In genomic region chr2:69902213-69902922, GRCh38 we compare ENCODE assay signal across 10 cellular contexts. TPM values are rescaled to one million over a fixed set of nuclear protein-coding genes. Genes with fewer than 3 reads are reported as not detected.
A peak's percentile ranks its signal among the peaks of the same experiment; 100 is the strongest.
DNase-seq lines count a peak whose midpoint lies in the region; ATAC-seq, FAIRE-seq and TF ChIP-seq lines count a peak whose summit lies in the region.
"Had no signal": no experiment of that assay in that cellular context is flagged by ENCODE, and none has a peak within 500 bp of the region (broad histone marks: within the 10 kb centered on the region; RNA-seq: fewer than 3 reads in every experiment).

No MANE protein-coding gene starts in this region.

- no peaks in the 10 kb centered on the region for H3K27me3 ChIP-seq in H1 (replicated peaks in 1 of 4; ENCODE audit: control insufficient read depth in 3 of 4, extremely low read depth in 1 of 4, insufficient read depth in 3 of 4, low read length in 3 of 4)

- no peak for TF ChIP-seq EP300 in H1 (IDR thresholded peaks at IDR 0.05; ENCODE audit: borderline replicate concordance in 1 of 2, low read depth in 2 of 2, low read length in 2 of 2)

- H3K18ac ChIP-seq in H1 (ENCODE audit: extremely low read depth, low read length): no peak overlapping the region

- H3K14ac ChIP-seq in H1 (ENCODE audit: insufficient read length): no peak overlapping the region

- H4K20me1 ChIP-seq in H1 (replicated peaks in 1 of 2; ENCODE audit: control insufficient read depth in 1 of 2, insufficient read depth in 2 of 2, low read length in 2 of 2): peaks cover 0 to 1% of the 10 kb centered on the region in 2 experiments

- peak; percentile 2 for DNase-seq in activated CD4-positive, alpha-beta T cell treated with anti-CD3 and anti-CD28 coated beads, Interleukin-2, amount 50 U/mL, for 1 hour
- no peak for DNase-seq in activated CD4-positive, alpha-beta T cell treated with anti-CD3 and anti-CD28 coated beads for 4 hours
- DNase-seq in SKM-1 treated with dmso at 0.1 percent for 144 hours (lab: John Stamatoyannopoulos, UW; ENCODE audit: unreplicated experiment) (peak; percentile 96), H1 (ENCODE audit: low read depth in 1 of 2, low spot score in 2 of 2) (no peak), HUDEP-2 (lab: John Stamatoyannopoulos, UW; ENCODE audit: unreplicated experiment in 76 of 76) (no peak), NCI-H2107 treated with DMSO at 0.1 percent for 48 hours (lab: John Stamatoyannopoulos, UW; ENCODE audit: unreplicated experiment) (no peak), DMS79 (lab: John Stamatoyannopoulos, UW) (no peak)
- no peak for DNase-seq in stimulated activated naive CD8-positive, alpha-beta T cell treated with anti-CD3 and anti-CD28 coated beads, Interleukin-15, amount 100 ng/mL, for 72 hours
- DNase-seq: NK-92 treated with Interleukin-12 subunit alpha and Interleukin-12 subunit beta, amount 100 ng/mL, for 24 hours had no signal

- H3K23me2 ChIP-seq in H1 (ENCODE audit: low read depth, low read length): peaks cover 3% of the 10 kb centered on the region; the same call in 1 of the 2 replicates

- H2BK12ac ChIP-seq in H1 (ENCODE audit: low read depth, low read length): no peak overlapping the region

- no peaks in the 10 kb centered on the region for H3K9me3 ChIP-seq in H1 (ENCODE audit: insufficient read depth in 2 of 2, low read depth in 1 of 2, low read length in 1 of 2)

- FAIRE-seq in H1 (lab: Jason Lieb, UNC): no peak
- FAIRE-seq: endometrium had no signal

- H2BK20ac ChIP-seq in H1 (ENCODE audit: low read length): no peak overlapping the region

- no peak overlapping the region for H3K4me2 ChIP-seq in H1 (ENCODE audit: insufficient read depth in 1 of 2, low read depth in 2 of 2, low read length in 2 of 2)

- TF ChIP-seq POLR2A in H1 (IDR thresholded peaks at IDR 0.05; ENCODE audit: control extremely low read depth in 1 of 2, low read depth in 2 of 2, low read length in 2 of 2): no peak

- no peak overlapping the region for H3K56ac ChIP-seq in H1 (replicated peaks; ENCODE audit: insufficient read length, low read depth, low read length)

- TF ChIP-seq CTCF in H1 (IDR thresholded peaks at IDR 0.05; ENCODE audit: control extremely low read depth in 1 of 3, insufficient read depth in 1 of 3, low read depth in 1 of 3, low read length in 3 of 3): no peak

- H2BK120ac ChIP-seq in H1 (replicated peaks; ENCODE audit: low read depth, low read length): no peak overlapping the region

- H3K4ac ChIP-seq in H1 (replicated peaks; ENCODE audit: insufficient read length, low read depth, low read length): no peak overlapping the region

- H3K27ac ChIP-seq in H1 (ENCODE audit: low read depth, low read length): no peak overlapping the region

- H3K4me1 ChIP-seq in H1 (replicated peaks in 1 of 4; ENCODE audit: control insufficient read depth in 3 of 4, insufficient read depth in 4 of 4, low read length in 3 of 4): no peaks in the 10 kb centered on the region

- H3K27me3 Mint-ChIP-seq in stimulated activated naive CD8-positive, alpha-beta T cell treated with anti-CD3 and anti-CD28 coated beads, Interleukin-15, amount 100 ng/mL, for 72 hours: no peaks in the 10 kb centered on the region

- TF ChIP-seq RAD21 in H1 (IDR thresholded peaks at IDR 0.05 in 1 of 2, conservative IDR thresholded peaks at IDR 0.05 in 1 of 2; ENCODE audit: low read depth in 2 of 2, low read length in 2 of 2): no peak

- ATAC-seq in stimulated activated naive CD8-positive, alpha-beta T cell treated with anti-CD3 and anti-CD28 coated beads, Interleukin-15, amount 100 ng/mL, for 72 hours: no peak

- H2BK5ac ChIP-seq in H1 (ENCODE audit: low read depth, low read length): peak overlapping the region; percentile 66; the same call in 1 of the 2 replicates

- no peak overlapping the region for H2AK5ac ChIP-seq in H1 (ENCODE audit: low read depth, low read length)

- peak overlapping the region; percentile 82 to 89 for H3K4me3 Mint-ChIP-seq in stimulated activated naive CD8-positive, alpha-beta T cell treated with anti-CD3 and anti-CD28 coated beads, Interleukin-15, amount 100 ng/mL, for 72 hours

- H3K36me3 ChIP-seq in H1 (ENCODE audit: control insufficient read depth in 2 of 4, insufficient read depth in 4 of 4, low read length in 3 of 4): peaks cover 7 to 52% (median 19%) of the 10 kb centered on the region in 4 experiments; a peak in 7 of 8 replicates

- no peak overlapping the region for H2AFZ ChIP-seq in H1 (ENCODE audit: low read length)

- no peak overlapping the region for H3K4me3 ChIP-seq in H1 (ENCODE audit: extremely low read depth in 1 of 4, insufficient read depth in 2 of 4, low read depth in 3 of 4, low read length in 4 of 4)

- H3K79me1 ChIP-seq in H1 (ENCODE audit: low read depth, low read length): peaks cover 2% of the 10 kb centered on the region

- POLR2A ChIA-PET in H1 (lab: Charles Lee; ENCODE audit: partially characterized antibody): interaction anchor here (1.0 to 1.8 kb wide), 3 partner anchors 9 to 171 kb away, joined by 3 to 10 read pairs (median 3); partner anchors contain the start of gene SNRNP27

- H2BK15ac ChIP-seq in H1 (ENCODE audit: low read length): no peak overlapping the region

- H3K27ac Mint-ChIP-seq in stimulated activated naive CD8-positive, alpha-beta T cell treated with anti-CD3 and anti-CD28 coated beads, Interleukin-15, amount 100 ng/mL, for 72 hours: peak overlapping the region; percentile 66 to 86

- peaks cover 36% of the 10 kb centered on the region for H3K4me1 Mint-ChIP-seq in stimulated activated naive CD8-positive, alpha-beta T cell treated with anti-CD3 and anti-CD28 coated beads, Interleukin-15, amount 100 ng/mL, for 72 hours

- H3K9me3 Mint-ChIP-seq in stimulated activated naive CD8-positive, alpha-beta T cell treated with anti-CD3 and anti-CD28 coated beads, Interleukin-15, amount 100 ng/mL, for 72 hours: no peaks in the 10 kb centered on the region

- H3K79me2 ChIP-seq in H1 (ENCODE audit: control insufficient read depth in 1 of 2, insufficient read depth in 2 of 2, low read length in 2 of 2): no peaks in the 10 kb centered on the region

- H4K91ac ChIP-seq in H1 (replicated peaks; ENCODE audit: insufficient read length, low read length): no peak overlapping the region

- CTCF ChIA-PET in H1 (lab: Charles Lee; ENCODE audit: partially characterized antibody): interaction anchor here (0.5 to 2.6 kb wide), 2 partner anchors 10 to 344 kb away, joined by 3 to 7 read pairs; no protein-coding TSS in a partner anchor

- H3K9ac ChIP-seq in H1 (replicated peaks in 1 of 4; ENCODE audit: extremely low read depth in 1 of 4, low read depth in 3 of 4, low read length in 3 of 4): no peak overlapping the region

- H3K23ac ChIP-seq in H1 (ENCODE audit: insufficient read length): no peak overlapping the region

- WGBS in H1 (ENCODE audit: extremely low coverage in 1 of 2, insufficient coverage in 1 of 2, insufficient read length in 1 of 2, insufficient replicate concordance in 2 of 2, low coverage in 1 of 2, low lambda C conversion rate in 2 of 2, missing lambda C conversion rate in 1 of 2), 2 experiments: 85% methylated on average over 8 of the region's 8 CpGs; no CpG with 5 or more reads in 1 of the 2 experiments

- no peak overlapping the region for H4K8ac ChIP-seq in H1 (ENCODE audit: extremely low read depth, insufficient read depth, low read length)

- H4K5ac ChIP-seq in H1 (ENCODE audit: insufficient read length, low read depth, low read length): no peak overlapping the region

TF ChIP-seq in H1, 55 proteins besides CTCF, POLR2A, EP300 and RAD21 (continues in another document):
- no peak for TF ChIP-seq RBBP5 (IDR thresholded peaks at IDR 0.05; ENCODE audit: borderline replicate concordance, low read depth, low read length)
- no peak for TF ChIP-seq YY1 (IDR thresholded peaks at IDR 0.05; ENCODE audit: low read depth, low read length)
- TF ChIP-seq SIX5 (IDR thresholded peaks at IDR 0.05; ENCODE audit: low read depth, low read length): no peak
- no peak for TF ChIP-seq ASH2L (IDR thresholded peaks at IDR 0.05; ENCODE audit: low read length)
- TF ChIP-seq SP4 (IDR thresholded peaks at IDR 0.05; ENCODE audit: low read length): no peak
- TF ChIP-seq TAF1 (IDR thresholded peaks at IDR 0.05; ENCODE audit: low read depth, low read length): no peak
- TF ChIP-seq RXRA (IDR thresholded peaks at IDR 0.05; ENCODE audit: insufficient read depth, low read depth, low read length): no peak
- no peak for TF ChIP-seq POU5F1 (IDR thresholded peaks at IDR 0.05; ENCODE audit: low read depth, low read length)
- no peak for TF ChIP-seq KDM4A (IDR thresholded peaks at IDR 0.05; ENCODE audit: low read depth, low read length, severe bottlenecking)
- TF ChIP-seq TBP (IDR thresholded peaks at IDR 0.05; ENCODE audit: low read depth, low read length): no peak

RNA-seq across cellular contexts. Expression of gene SNRNP27, which starts 8.6 kb away (rescaled TPM):
- total RNA-seq in H1 (2021; fragmentation: NEBNext Ultra II Directional; extraction: Animal tissue kit (Norgen Biotek cat#: 25700)): 40.5 and 40.9 TPM in 2 replicates
- 10.9 and 11.1 TPM in 2 replicates for polyA plus RNA-seq in H1 (2011; rRNA removed)
- 32.4 TPM for polyA plus RNA-seq in H1 (2011; cell fraction: cytosol; rRNA removed)
- polyA plus RNA-seq in H1 (2011; cell fraction: nucleus; rRNA removed): 9.9 TPM
- polyA plus RNA-seq in H1 (2012, experiment 1 of 2): 21.3 to 27.0 TPM (median 25.1 TPM) in 4 replicates
- 9.6 TPM for polyA plus RNA-seq in H1 (2012, experiment 2 of 2)
- polyA plus RNA-seq in H1 (2013, experiment 1 of 2): 64.9 TPM
- polyA plus RNA-seq in H1 (2013, experiment 2 of 2): 62.4 TPM
- 3.0 and 4.4 TPM in 2 replicates for polyA minus RNA-seq in H1 (2011; rRNA and poly(A)+ RNA removed)
- polyA minus RNA-seq in H1 (2011; cell fraction: cytosol; rRNA and poly(A)+ RNA removed): 12.2 TPM
- 11.6 TPM for polyA minus RNA-seq in H1 (2011; cell fraction: nucleus; rRNA and poly(A)+ RNA removed)

RNA-seq across cellular contexts. Expression of gene MXD1, which starts 12.5 kb away (rescaled TPM):
- total RNA-seq in H1 (2021; fragmentation: NEBNext Ultra II Directional; extraction: Animal tissue kit (Norgen Biotek cat#: 25700)): 2.6 TPM in 2 replicates
- polyA plus RNA-seq in H1 (2011; rRNA removed): 1.0 and 1.6 TPM in 2 replicates
- 1.3 TPM for polyA plus RNA-seq in H1 (2011; cell fraction: cytosol; rRNA removed)
- 1.0 TPM for polyA plus RNA-seq in H1 (2011; cell fraction: nucleus; rRNA removed)
- 0.97 to 1.6 TPM (median 1.5 TPM) in 4 replicates for polyA plus RNA-seq in H1 (2012, experiment 1 of 2)
- polyA plus RNA-seq in H1 (2012, experiment 2 of 2): 0.16 TPM
- 1.6 TPM for polyA plus RNA-seq in H1 (2013, experiment 1 of 2)
- polyA plus RNA-seq in H1 (2013, experiment 2 of 2): 1.7 TPM
- polyA minus RNA-seq in H1 (2011; rRNA and poly(A)+ RNA removed): 1.4 and 1.6 TPM in 2 replicates
- 1.4 TPM for polyA minus RNA-seq in H1 (2011; cell fraction: cytosol; rRNA and poly(A)+ RNA removed)
- 2.8 TPM for polyA minus RNA-seq in H1 (2011; cell fraction: nucleus; rRNA and poly(A)+ RNA removed)

RNA-seq across cellular contexts. Expression of gene ASPRV1, which starts 59.1 kb away (rescaled TPM):
- total RNA-seq in H1 (2021; fragmentation: NEBNext Ultra II Directional; extraction: Animal tissue kit (Norgen Biotek cat#: 25700)): 0.86 and 0.95 TPM in 2 replicates
- polyA plus RNA-seq in H1 (2011; rRNA removed): 0.42 and 0.59 TPM in 2 replicates
- 0.80 TPM for polyA plus RNA-seq in H1 (2011; cell fraction: cytosol; rRNA removed)
- polyA plus RNA-seq in H1 (2011; cell fraction: nucleus; rRNA removed): 1.2 TPM
- 0.87 to 1.0 TPM (median 0.95 TPM) in 4 replicates for polyA plus RNA-seq in H1 (2012, experiment 1 of 2)
- 0.76 TPM for polyA plus RNA-seq in H1 (2012, experiment 2 of 2)
- 0.32 TPM for polyA plus RNA-seq in H1 (2013, experiment 1 of 2)
- polyA plus RNA-seq in H1 (2013, experiment 2 of 2): 0.31 TPM
- polyA minus RNA-seq in H1 (2011; rRNA and poly(A)+ RNA removed): 0.57 and 0.73 TPM in 2 replicates
- 0.51 TPM for polyA minus RNA-seq in H1 (2011; cell fraction: cytosol; rRNA and poly(A)+ RNA removed)
- 1.00 TPM for polyA minus RNA-seq in H1 (2011; cell fraction: nucleus; rRNA and poly(A)+ RNA removed)

Comparison
In these comparisons a context has a peak if more than half of its experiments do, and no peak if none do; other contexts are left out.
1. DNase-seq: peak in activated CD4-positive, alpha-beta T cell treated with anti-CD3 and anti-CD28 coated beads, Interleukin-2, amount 50 U/mL, for 1 hour (single experiment) and SKM-1 treated with dmso at 0.1 percent for 144 hours (single experiment); none in activated CD4-positive, alpha-beta T cell treated with anti-CD3 and anti-CD28 coated beads for 4 hours (0 of 2), H1 (0 of 2), stimulated activated naive CD8-positive, alpha-beta T cell treated with anti-CD3 and anti-CD28 coated beads, Interleukin-15, amount 100 ng/mL, for 72 hours (0 of 2), HUDEP-2 (0 of 76), NCI-H2107 treated with DMSO at 0.1 percent for 48 hours (single experiment) and DMS79 (single experiment).